Comparison of ENCODE assay signal across 7 cellular contexts in the genomic region with DNA sequence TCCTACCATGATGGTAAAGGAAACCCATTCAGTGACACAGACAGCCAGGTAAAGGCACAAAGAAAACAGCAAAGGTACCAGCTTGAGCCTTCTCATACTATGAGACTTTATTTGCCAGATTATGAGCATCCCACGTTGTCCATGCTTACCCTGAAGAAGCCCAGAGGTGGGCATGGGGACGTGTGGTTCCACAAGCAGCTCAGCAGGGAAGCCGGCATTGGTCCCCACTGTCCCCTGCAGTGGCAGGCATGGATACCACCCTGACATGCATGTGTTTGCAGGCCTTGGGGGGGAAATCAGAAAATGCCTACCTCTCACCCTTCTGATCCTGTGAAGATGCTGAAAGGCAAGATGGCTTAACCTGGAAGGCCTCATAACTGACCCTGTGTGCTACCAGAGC.
"Had no signal": no experiment of that assay in that cellular context is flagged by ENCODE, and none has a peak within 500 bp of the region (broad histone marks: within the 10 kb centered on the region; RNA-seq: fewer than 3 reads in every experiment).

No MANE protein-coding gene starts in this region.

- H3K27ac ChIP-seq: HL-60, KMS-11 had no signal

- DNase-seq: H9, HCEC 1CT, KBM-7 had no signal

- H3K4me3 ChIP-seq: GM23338 had no signal

- H3K9ac ChIP-seq: KMS-11 had no signal

- H3K4me2 ChIP-seq: GM23338, KMS-11 had no signal

- ATAC-seq: GM23338, HepG2 had no signal
